Comparison of ENCODE assay signal across 16 cellular contexts in genomic region chr6:15073344-15073789, GRCh38.
DNase-seq lines count a peak whose midpoint lies in the region; ATAC-seq, FAIRE-seq and TF ChIP-seq lines count a peak whose summit lies in the region.
"Had no signal": no experiment of that assay in that cellular context is flagged by ENCODE, and none has a peak within 500 bp of the region (broad histone marks: within the 10 kb centered on the region; RNA-seq: fewer than 3 reads in every experiment).

No MANE protein-coding gene starts in this region.

- H3K4me1 ChIP-seq in foreskin keratinocyte = no peaks in the 10 kb centered on the region
- H3K4me1 ChIP-seq in aorta (ENCODE audit: control insufficient read depth in 1 of 2, insufficient read depth in 2 of 2, low read length in 2 of 2) = no peaks in the 10 kb centered on the region
- H3K4me1 ChIP-seq: suprapubic skin had no signal

- H3K9me3 Mint-ChIP-seq in activated CD4-positive, alpha-beta memory T cell treated with anti-CD3 and anti-CD28 coated beads for 36 hours = no peaks in the 10 kb centered on the region
- H3K9me3 Mint-ChIP-seq in activated CD4-positive, alpha-beta memory T cell treated with anti-CD3 and anti-CD28 coated beads, Interleukin-2, amount 10 ng/mL, durations not matched to agents 7 days and 5 days = no peaks in the 10 kb centered on the region
- H3K9me3 Mint-ChIP-seq: activated B cell treated with CpG ODN at 0.5 μM for 24 hours had no signal

- CTCF ChIA-PET in activated CD4-positive, alpha-beta memory T cell treated with anti-CD3 and anti-CD28 coated beads for 36 hours (lab: Charles Lee) = no interaction called here
- CTCF ChIA-PET in activated CD4-positive, alpha-beta memory T cell treated with anti-CD3 and anti-CD28 coated beads, Interleukin-2, amount 10 ng/mL, durations not matched to agents 7 days and 5 days (lab: Charles Lee) = no interaction called here

- no peaks in the 10 kb centered on the region for H3K36me3 Mint-ChIP-seq in activated CD4-positive, alpha-beta memory T cell treated with anti-CD3 and anti-CD28 coated beads for 36 hours
- H3K36me3 Mint-ChIP-seq in activated CD4-positive, alpha-beta memory T cell treated with anti-CD3 and anti-CD28 coated beads, Interleukin-2, amount 10 ng/mL, durations not matched to agents 7 days and 5 days (ENCODE audit: low read depth) = no peaks in the 10 kb centered on the region

- H3K27ac Mint-ChIP-seq in activated CD4-positive, alpha-beta memory T cell treated with anti-CD3 and anti-CD28 coated beads for 36 hours = no peak overlapping the region
- no peak overlapping the region for H3K27ac Mint-ChIP-seq in activated CD4-positive, alpha-beta memory T cell treated with anti-CD3 and anti-CD28 coated beads, Interleukin-2, amount 10 ng/mL, durations not matched to agents 7 days and 5 days
- H3K27ac Mint-ChIP-seq: activated B cell treated with CpG ODN at 0.5 μM for 24 hours; dendritic cell treated with granulocyte-macrophage colony-stimulating factor and Interleukin-4, amounts not matched to agents 40 ng/mL and 50 ng/mL, for 4 days had no signal

- FAIRE-seq in GM19239 (lab: Jason Lieb, UNC) = no peak
- FAIRE-seq: K562 had no signal

- H3K27me3 ChIP-seq in foreskin keratinocyte = no peaks in the 10 kb centered on the region
- no peaks in the 10 kb centered on the region for H3K27me3 ChIP-seq in aorta (ENCODE audit: control insufficient read depth in 1 of 2, insufficient read depth in 2 of 2, low read length in 1 of 2)
- H3K27me3 ChIP-seq: ovary, suprapubic skin had no signal

- 82 to 85% methylated on average over 3 of the region's 3 CpGs for WGBS in aorta, 2 donors

- TF ChIP-seq CTCF in foreskin keratinocyte (conservative IDR thresholded peaks at IDR 0.05) = peak; percentile 38

- H3K27me3 Mint-ChIP-seq in activated CD4-positive, alpha-beta memory T cell treated with anti-CD3 and anti-CD28 coated beads for 36 hours = peaks cover 2% of the 10 kb centered on the region
- no peaks in the 10 kb centered on the region for H3K27me3 Mint-ChIP-seq in activated CD4-positive, alpha-beta memory T cell treated with anti-CD3 and anti-CD28 coated beads, Interleukin-2, amount 10 ng/mL, durations not matched to agents 7 days and 5 days
- H3K27me3 Mint-ChIP-seq: dendritic cell treated with granulocyte-macrophage colony-stimulating factor and Interleukin-4, amounts not matched to agents 40 ng/mL and 50 ng/mL, for 4 days had no signal

- H3K4me3 Mint-ChIP-seq in activated CD4-positive, alpha-beta memory T cell treated with anti-CD3 and anti-CD28 coated beads for 36 hours = no peak overlapping the region
- H3K4me3 Mint-ChIP-seq in activated CD4-positive, alpha-beta memory T cell treated with anti-CD3 and anti-CD28 coated beads, Interleukin-2, amount 10 ng/mL, durations not matched to agents 7 days and 5 days = no peak overlapping the region
- H3K4me3 Mint-ChIP-seq: activated B cell treated with CpG ODN at 0.5 μM for 24 hours; dendritic cell treated with granulocyte-macrophage colony-stimulating factor and Interleukin-4, amounts not matched to agents 40 ng/mL and 50 ng/mL, for 4 days had no signal

- H3K4me3 ChIP-seq in aorta (ENCODE audit: low read length in 2 of 2) = no peak overlapping the region
- H3K4me3 ChIP-seq: K562, ovary, suprapubic skin had no signal

- POLR2A ChIA-PET in activated CD4-positive, alpha-beta memory T cell treated with anti-CD3 and anti-CD28 coated beads for 36 hours (lab: Charles Lee) = no interaction called here
- POLR2A ChIA-PET in activated CD4-positive, alpha-beta memory T cell treated with anti-CD3 and anti-CD28 coated beads, Interleukin-2, amount 10 ng/mL, durations not matched to agents 7 days and 5 days (lab: Charles Lee) = no interaction called here

- H3K4me1 Mint-ChIP-seq in activated CD4-positive, alpha-beta memory T cell treated with anti-CD3 and anti-CD28 coated beads for 36 hours (ENCODE audit: low read depth) = no peaks in the 10 kb centered on the region
- peaks cover 3% of the 10 kb centered on the region for H3K4me1 Mint-ChIP-seq in activated CD4-positive, alpha-beta memory T cell treated with anti-CD3 and anti-CD28 coated beads, Interleukin-2, amount 10 ng/mL, durations not matched to agents 7 days and 5 days
- H3K4me1 Mint-ChIP-seq: activated B cell treated with CpG ODN at 0.5 μM for 24 hours had no signal

- DNase-seq in activated CD4-positive, alpha-beta memory T cell treated with anti-CD3 and anti-CD28 coated beads for 36 hours = peak; percentile 46
- DNase-seq in activated CD4-positive, alpha-beta memory T cell treated with anti-CD3 and anti-CD28 coated beads, Interleukin-2, amount 10 ng/mL, durations not matched to agents 7 days and 5 days = no peak
- DNase-seq in NCI-H226 (peak; percentile 81), foreskin keratinocyte (peak; percentile 93 to 94), GM19239 (ENCODE audit: insufficient read length, low spot score) (no peak), aorta (no peak), amniotic stem cell (lab: John Stamatoyannopoulos, UW) (no peak)
- DNase-seq in stimulated activated naive CD8-positive, alpha-beta T cell treated with anti-CD3 and anti-CD28 coated beads, Interleukin-15, Interleukin-2, amounts not matched to agents 100 U/mL and 50 U/mL, for 24 hours = peak; percentile 10
- DNase-seq: activated B cell treated with CpG ODN at 0.5 μM for 24 hours; activated gamma-delta T cell; NCI-H345; ovary; stimulated activated CD4-positive, alpha-beta T cell treated with anti-CD3 and anti-CD28 coated beads, Interleukin-2, amount 100 ng/mL, for 24 hours had no signal

- H3K27ac ChIP-seq in foreskin keratinocyte (peak overlapping the region; percentile 46), aorta (ENCODE audit: low read depth in 1 of 2, low read length in 2 of 2) (no peak overlapping the region)
- H3K27ac ChIP-seq: ovary, suprapubic skin had no signal

- intact Hi-C loops in activated CD4-positive, alpha-beta memory T cell treated with anti-CD3 and anti-CD28 coated beads for 36 hours (cut with micrococcal nuclease) = no loop called here
- intact Hi-C loops in aorta (cut with DNase I) = no loop called here

- peak; percentile 74 for ATAC-seq in foreskin keratinocyte
- ATAC-seq in stimulated activated naive CD8-positive, alpha-beta T cell treated with anti-CD3 and anti-CD28 coated beads, Interleukin-15, Interleukin-2, amounts not matched to agents 100 U/mL and 50 U/mL, for 24 hours = peak; percentile 68
- ATAC-seq in aorta (ENCODE audit: low FRiP score) = no peak
- ATAC-seq: K562 had no signal

- no peaks in the 10 kb centered on the region for H3K9me3 ChIP-seq in aorta (ENCODE audit: control insufficient read depth, low read length)
- H3K9me3 ChIP-seq: ovary, suprapubic skin had no signal

- H3K36me3 ChIP-seq in aorta (ENCODE audit: control insufficient read depth in 1 of 2, insufficient read depth in 2 of 2, low read length in 1 of 2) = no peaks in the 10 kb centered on the region
- H3K36me3 ChIP-seq: ovary, suprapubic skin had no signal

Comparison
In these comparisons a context has a peak if more than half of its experiments do, and no peak if none do; other contexts are left out.
1. DNase-seq: peak in activated CD4-positive, alpha-beta memory T cell treated with anti-CD3 and anti-CD28 coated beads for 36 hours (single experiment), NCI-H226 (single experiment), foreskin keratinocyte (2 of 2) and stimulated activated naive CD8-positive, alpha-beta T cell treated with anti-CD3 and anti-CD28 coated beads, Interleukin-15, Interleukin-2, amounts not matched to agents 100 U/mL and 50 U/mL, for 24 hours (single experiment); none in activated CD4-positive, alpha-beta memory T cell treated with anti-CD3 and anti-CD28 coated beads, Interleukin-2, amount 10 ng/mL, durations not matched to agents 7 days and 5 days (single experiment), GM19239 (single experiment), aorta (0 of 2) and amniotic stem cell (single experiment).